8 cellular contexts compared by ENCODE assay signal in genomic region chr3:141454906-141455602, GRCh38. TPM values are rescaled to one million over a fixed set of nuclear protein-coding genes. Genes with fewer than 3 reads are reported as not detected.
DNase-seq lines count a peak whose midpoint lies in the region; ATAC-seq and TF ChIP-seq lines count a peak whose summit lies in the region.

No MANE protein-coding gene starts in this region.

- H3K27ac ChIP-seq in SJCRH30 (no peak overlapping the region), tibial artery (no peak overlapping the region)

- H3K4me3 ChIP-seq in SJCRH30 (peak overlapping the region; percentile 33), tibial artery (no peak overlapping the region)

- peak; percentile 95 for DNase-seq in ELR (ENCODE audit: low read depth)
- DNase-seq in NCI-H1048 (lab: John Stamatoyannopoulos, UW) = peak; percentile 10
- DNase-seq in SJCRH30 = peak; percentile 47 to 86
- DNase-seq in cerebellum (ENCODE audit: low spot score) = peak; percentile 76
- DNase-seq in left lobe of liver (ENCODE audit: low spot score) = no peak
- DNase-seq in tibial artery = no peak
- DNase-seq in stimulated activated naive CD4-positive, alpha-beta T cell treated with Interleukin-2 at 50 U/mL for 16 hours (lab: John Stamatoyannopoulos, UW) = no peak

- no peaks in the 10 kb centered on the region for H3K4me1 ChIP-seq in SJCRH30
- peaks cover 0 to 36% (median 6%) of the 10 kb centered on the region in 4 donors for H3K4me1 ChIP-seq in tibial artery

- ATAC-seq in GM21825 (IDR thresholded peaks at IDR 0.05; ENCODE audit: unreplicated experiment) (peak; percentile 45), left lobe of liver (peak; percentile 91)

- H3K9me3 ChIP-seq in SJCRH30 (replicated peaks) (no peaks in the 10 kb centered on the region), tibial artery (no peaks in the 10 kb centered on the region)

- H3K27me3 ChIP-seq in SJCRH30 (no peaks in the 10 kb centered on the region), tibial artery (no peaks in the 10 kb centered on the region)

- H3K36me3 ChIP-seq in SJCRH30 (no peaks in the 10 kb centered on the region), tibial artery (no peaks in the 10 kb centered on the region)

- peak; percentile 71 to 72 for TF ChIP-seq CTCF in tibial artery (IDR thresholded peaks at IDR 0.05)

- intact Hi-C loops in tibial artery (cut with DNase I; ENCODE audit: low total_unique reads) = loop anchor here (2.0 to 10.0 kb wide), 2 partner anchors 152 to 220 kb away; partner anchors contain the start of gene PXYLP1

RNA-seq across cellular contexts. Expression of gene RASA2, which starts 31.8 kb away (rescaled TPM):
- total RNA-seq in SJCRH30 (2014; rRNA removed; shearing (Covaris generic)) = 31.6 and 37.5 TPM in 2 replicates
- total RNA-seq in cerebellum (30.3 TPM), left lobe of liver (3.7 TPM)

Comparison
In these comparisons a context has a peak if more than half of its experiments do, and no peak if none do; other contexts are left out.
1. DNase-seq: peak in ELR (single experiment), NCI-H1048 (single experiment), SJCRH30 (2 of 2) and cerebellum (single experiment); none in left lobe of liver (single experiment), tibial artery (0 of 2) and stimulated activated naive CD4-positive, alpha-beta T cell treated with Interleukin-2 at 50 U/mL for 16 hours (single experiment).